Comparison of ENCODE assay signal across 8 cellular contexts in the genomic region with DNA sequence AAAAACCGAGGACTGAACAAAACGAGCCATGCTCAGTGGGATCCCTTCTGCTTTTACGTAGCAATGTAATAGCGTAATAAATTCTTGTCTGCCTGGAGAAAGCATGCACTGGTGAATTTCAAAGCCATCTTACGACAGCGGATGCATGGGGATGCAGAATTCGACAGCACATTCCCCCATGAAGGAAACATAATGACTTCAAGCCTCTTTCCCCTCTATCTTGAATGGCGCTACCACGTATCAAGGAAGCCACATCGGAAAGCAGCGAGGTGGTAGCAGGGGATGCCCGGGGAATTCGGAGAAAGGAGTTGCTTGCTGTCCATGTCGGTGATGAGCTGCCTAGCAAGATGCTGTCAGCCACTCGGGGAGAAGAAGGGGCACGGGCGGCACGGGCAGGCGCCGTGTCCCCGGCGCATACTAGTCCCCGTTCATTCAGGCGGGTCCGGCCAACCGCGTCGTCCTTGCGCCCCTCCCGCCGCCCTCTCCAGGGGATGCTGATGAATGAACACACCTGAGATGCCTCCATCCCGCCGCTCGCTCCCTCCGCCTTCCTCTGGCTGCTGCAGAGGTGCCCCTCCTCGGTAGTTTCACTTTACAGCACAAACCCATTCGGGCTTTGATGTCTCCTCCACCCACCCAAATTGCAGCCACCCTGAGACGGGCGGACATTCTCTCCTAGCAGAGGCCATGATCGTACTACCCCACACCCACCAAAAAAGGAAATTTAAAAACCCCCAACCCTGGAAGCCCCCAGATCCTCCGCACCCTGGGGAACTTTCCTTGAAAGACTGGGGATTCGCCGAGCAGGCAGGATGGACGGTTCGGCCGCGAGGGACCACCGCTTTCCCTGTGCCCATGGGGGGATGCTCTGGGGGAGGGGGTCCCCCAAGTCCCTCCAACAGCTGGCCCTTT. TPM values are rescaled to one million over a fixed set of nuclear protein-coding genes. Genes with fewer than 3 reads are reported as not detected.
DNase-seq lines count a peak whose midpoint lies in the region; ATAC-seq and TF ChIP-seq lines count a peak whose summit lies in the region.

No MANE protein-coding gene starts in this region.

- ATAC-seq in activated T-helper 17 cell treated with anti-CD3 and anti-CD28 coated beads, Interleukin-2, amount 50 U/mL, for 72 hours (replicated peaks), result peak; percentile 35
- no peak for ATAC-seq in HG02571 (IDR thresholded peaks at IDR 0.05; ENCODE audit: unreplicated experiment)

- peaks cover 10% of the 10 kb centered on the region for H3K4me1 Mint-ChIP-seq in activated T-helper 17 cell treated with anti-CD3 and anti-CD28 coated beads, Interleukin-2, amount 50 U/mL, for 72 hours

- H3K9me3 ChIP-seq in neuron (ENCODE audit: low read length) (no peaks in the 10 kb centered on the region), testis (no peaks in the 10 kb centered on the region)

- intact Hi-C loops in testis (cut with DNase I; ENCODE audit: low total_unique reads), result no loop called here

- DNase-seq in NK-92 treated with Interleukin-12 subunit alpha and Interleukin-12 subunit beta, amount 100 ng/mL, for 24 hours (lab: John Stamatoyannopoulos, UW), result peak; percentile 13
- DNase-seq in NK-92 (lab: John Stamatoyannopoulos, UW; ENCODE audit: unreplicated experiment) (no peak), NCI-H69 (lab: John Stamatoyannopoulos, UW) (peak; percentile 79), fibroblast of pulmonary artery (ENCODE audit: low read depth) (peak; percentile 58), testis (peak; percentile 48)

- peaks cover 5% of the 10 kb centered on the region for H3K27me3 Mint-ChIP-seq in activated T-helper 17 cell treated with anti-CD3 and anti-CD28 coated beads, Interleukin-2, amount 50 U/mL, for 72 hours

- peak overlapping the region; percentile 94 for H3K4me3 Mint-ChIP-seq in activated T-helper 17 cell treated with anti-CD3 and anti-CD28 coated beads, Interleukin-2, amount 50 U/mL, for 72 hours

- H3K27ac ChIP-seq in testis, result peak overlapping the region; percentile 81 to 85

- H3K36me3 ChIP-seq in neuron (ENCODE audit: insufficient read depth, low read length), result no peaks in the 10 kb centered on the region
- no peaks in the 10 kb centered on the region for H3K36me3 ChIP-seq in testis (ENCODE audit: low read depth, missing control alignments)

- H3K4me3 ChIP-seq in fibroblast of pulmonary artery (replicated peaks; ENCODE audit: low read depth, low read length) (peak overlapping the region; percentile 88), neuron (ENCODE audit: low read length) (peak overlapping the region; percentile 83), testis (peak overlapping the region; percentile 81 to 91)

- H3K36me3 Mint-ChIP-seq in activated T-helper 17 cell treated with anti-CD3 and anti-CD28 coated beads, Interleukin-2, amount 50 U/mL, for 72 hours (ENCODE audit: low read depth), result no peaks in the 10 kb centered on the region

- peak overlapping the region; percentile 58 for H2AFZ ChIP-seq in neuron (ENCODE audit: low read depth, low read length)

- H3K27ac Mint-ChIP-seq in activated T-helper 17 cell treated with anti-CD3 and anti-CD28 coated beads, Interleukin-2, amount 50 U/mL, for 72 hours, result peak overlapping the region; percentile 81

- 0 to 1% methylated on average over 25 to 48 of the region's 48 CpGs for WGBS in testis, 2 donors

- TF ChIP-seq CTCF in fibroblast of pulmonary artery (IDR thresholded peaks at IDR 0.05; ENCODE audit: low read length, missing control alignments) (no peak), testis (IDR thresholded peaks at IDR 0.05) (no peak)

- H3K4me1 ChIP-seq in neuron (ENCODE audit: insufficient read depth, low read length), result peaks cover 15% of the 10 kb centered on the region
- peaks cover 13% of the 10 kb centered on the region for H3K4me1 ChIP-seq in testis

- H3K27me3 ChIP-seq in neuron (ENCODE audit: insufficient read depth, low read length), result peaks cover 11% of the 10 kb centered on the region
- H3K27me3 ChIP-seq in testis, result no peaks in the 10 kb centered on the region

- no peak for TF ChIP-seq POLR2A in testis (IDR thresholded peaks at IDR 0.05)

- H3K9me3 Mint-ChIP-seq in activated T-helper 17 cell treated with anti-CD3 and anti-CD28 coated beads, Interleukin-2, amount 50 U/mL, for 72 hours, result no peaks in the 10 kb centered on the region

RNA-seq across cellular contexts. Expression of a gene that starts 0.6 kb away (rescaled TPM):
- total RNA-seq in activated T-helper 17 cell treated with anti-CD3 and anti-CD28 coated beads, Interleukin-2, amount 50 U/mL, for 72 hours, result 1 to 10 TPM; 1.1 to 3.4 TPM
- 10 to 100 TPM; 34.4 to 38.8 TPM for total RNA-seq in testis
- polyA plus RNA-seq in testis (ENCODE audit: insufficient read depth, low read depth, low replicate concordance), result 46.6 TPM

Comparison
In these comparisons a context has a peak if more than half of its experiments do, and no peak if none do; other contexts are left out.
1. RNA of a gene that starts 0.6 kb away (total RNA-seq): 34.4 to 38.8 TPM in testis; 1.1 to 3.4 TPM in activated T-helper 17 cell treated with anti-CD3 and anti-CD28 coated beads, Interleukin-2, amount 50 U/mL, for 72 hours; every median in the first group is over 4 times any median in the second.
2. Peak in every context shown above with its lines, with median percentiles within 50 percentile points of each other: H3K4me3 ChIP-seq.